11 cellular contexts compared by ENCODE assay signal in genomic region chr3:71112576-71112975, GRCh38.
A peak's percentile ranks its signal among the peaks of the same experiment; 100 is the strongest.
DNase-seq lines count a peak whose midpoint lies in the region; ATAC-seq, FAIRE-seq and TF ChIP-seq lines count a peak whose summit lies in the region.
"Had no signal": no experiment of that assay in that cellular context is flagged by ENCODE, and none has a peak within 500 bp of the region (broad histone marks: within the 10 kb centered on the region; RNA-seq: fewer than 3 reads in every experiment).

No MANE protein-coding gene starts in this region.

- BruUV-seq in HepG2 (replicated peaks; lab: Mats Ljungman, UMichigan) = no TSS peak

- ATAC-seq in HepG2 = no peak

- TF ChIP-seq CTCF in liver (IDR thresholded peaks at IDR 0.05; ENCODE audit: low read depth, low read length, missing input control) = no peak
- TF ChIP-seq CTCF in HepG2 (CRISPR knock-in tag; IDR thresholded peaks at IDR 0.05) = no peak
- no peak for TF ChIP-seq CTCF in chondrocyte (IDR thresholded peaks at IDR 0.05)
- TF ChIP-seq CTCF in vagina (IDR thresholded peaks at IDR 0.05) = no peak
- TF ChIP-seq CTCF in GM10266 (IDR thresholded peaks at IDR 0.05; ENCODE audit: control insufficient read depth, insufficient read depth, low read depth, missing control alignments) = no peak

- no peaks in the 10 kb centered on the region for H4K20me1 ChIP-seq in HepG2 (ENCODE audit: insufficient read depth, low read length)

- peaks cover 17% of the 10 kb centered on the region for H3K36me3 Mint-ChIP-seq in chondrocyte (ENCODE audit: low read depth)

- no peak overlapping the region for H3K4me3 ChIP-seq in liver (ENCODE audit: low read depth in 1 of 3, low read length in 3 of 3)
- no peak overlapping the region for H3K4me3 ChIP-seq in HepG2 (replicated peaks in 1 of 3; ENCODE audit: insufficient read depth in 1 of 3, low read depth in 2 of 3, low read length in 3 of 3)
- H3K4me3 ChIP-seq in muscle layer of colon (ENCODE audit: low read depth in 1 of 2, low read length in 2 of 2) = no peak overlapping the region
- H3K4me3 ChIP-seq in vagina = no peak overlapping the region

- CTCF ChIA-PET in HepG2 (lab: Yijun Ruan, JAX; ENCODE audit: low intra/inter-chr PET ratio, low total read pairs) = no interaction called here

- H3K27ac ChIP-seq in liver (ENCODE audit: low read depth in 1 of 2, low read length in 2 of 2) (peak overlapping the region; percentile 70 to 75), HepG2 (ENCODE audit: extremely low read length, insufficient read depth, low read length) (no peak overlapping the region), muscle layer of colon (ENCODE audit: low read depth, low read length) (peak overlapping the region; percentile 29), vagina (peak overlapping the region; percentile 10)

- H3K4me2 ChIP-seq in HepG2 (ENCODE audit: low read depth, low read length) = no peak overlapping the region

- H2AFZ ChIP-seq in HepG2 (ENCODE audit: low read length) = no peak overlapping the region

- H3K9me3 ChIP-seq in liver (ENCODE audit: control insufficient read depth in 4 of 4, low read length in 3 of 4) (no peaks in the 10 kb centered on the region), HepG2 (ENCODE audit: low read length) (no peaks in the 10 kb centered on the region), muscle layer of colon (ENCODE audit: low read length) (no peaks in the 10 kb centered on the region), vagina (no peaks in the 10 kb centered on the region)

- peak; percentile 17 to 33 for TF ChIP-seq RAD21 in liver (IDR thresholded peaks at IDR 0.05)
- no peak for TF ChIP-seq RAD21 in HepG2 (CRISPR knock-in tag; IDR thresholded peaks at IDR 0.05)

- no peaks in the 10 kb centered on the region for H3K27me3 ChIP-seq in liver (ENCODE audit: control insufficient read depth in 4 of 4, insufficient read depth in 4 of 4, low read length in 3 of 4)
- H3K27me3 ChIP-seq in HepG2 (ENCODE audit: control insufficient read depth in 1 of 2, insufficient read depth in 2 of 2, low read length in 2 of 2) = no peaks in the 10 kb centered on the region
- H3K27me3 ChIP-seq in muscle layer of colon (ENCODE audit: control insufficient read depth in 1 of 2, insufficient read depth in 2 of 2, low read length in 2 of 2) = no peaks in the 10 kb centered on the region
- no peaks in the 10 kb centered on the region for H3K27me3 ChIP-seq in vagina

- POLR2A ChIA-PET in HepG2 (lab: Yijun Ruan, JAX) = interaction anchor here (0.6 kb wide), 1 partner anchor 195 kb away, joined by 4 read pairs; no protein-coding TSS in a partner anchor

- peaks cover 84% of the 10 kb centered on the region for H3K4me1 Mint-ChIP-seq in chondrocyte (ENCODE audit: low read depth)

- no peak for TF ChIP-seq EP300 in HepG2 (IDR thresholded peaks at IDR 0.05; ENCODE audit: low read depth in 2 of 2, low read length in 2 of 2)
- TF ChIP-seq EP300 in HepG2 (CRISPR knock-in tag; IDR thresholded peaks at IDR 0.05; ENCODE audit: borderline replicate concordance) = no peak

- H3K36me3 ChIP-seq in liver (ENCODE audit: control insufficient read depth in 4 of 4, insufficient read depth in 3 of 4, low read depth in 1 of 4, low read length in 3 of 4) (peaks cover 0 to 9% (median 3%) of the 10 kb centered on the region in 4 donors), HepG2 (replicated peaks in 1 of 2; ENCODE audit: control insufficient read depth in 1 of 2, insufficient read depth in 2 of 2, low read length in 2 of 2) (peaks cover 12 to 26% of the 10 kb centered on the region in 2 experiments), muscle layer of colon (ENCODE audit: insufficient read depth, low read length) (peaks cover 10% of the 10 kb centered on the region), vagina (peaks cover 0 to 13% of the 10 kb centered on the region in 2 donors)

- H3K9ac ChIP-seq in liver (ENCODE audit: low read depth in 1 of 2, low read length in 2 of 2) = no peak overlapping the region
- no peak overlapping the region for H3K9ac ChIP-seq in HepG2 (ENCODE audit: insufficient read depth, low read depth, low read length)
- no peak overlapping the region for H3K9ac ChIP-seq in muscle layer of colon (ENCODE audit: low read length)

- TF ChIP-seq POLR2A in HepG2 (IDR thresholded peaks at IDR 0.05; ENCODE audit: insufficient read depth in 1 of 2, low read depth in 2 of 2, low read length in 2 of 2) (no peak), vagina (IDR thresholded peaks at IDR 0.05) (no peak), erythroblast (IDR thresholded peaks at IDR 0.05; ENCODE audit: low read length) (no peak)

- in situ Hi-C loops in HepG2 (cut with HindIII; ENCODE audit: extremely low pct_ligation_motif_present, low pct_unique_long_range_greater_than_20kb) = no loop called here

- WGBS in liver = 43% methylated on average over 6 of the region's 6 CpGs
- WGBS in HepG2 (ENCODE audit: low lambda C conversion rate) = 98% methylated on average over 6 of the region's 6 CpGs

- H3K4me3 Mint-ChIP-seq in chondrocyte (ENCODE audit: unreplicated experiment) = no peak overlapping the region
- H3K4me3 Mint-ChIP-seq: T-helper 1 cell treated with Interleukin-12 subunit alpha and Interleukin-12 subunit beta and Interleukin-4 antibody, amounts not matched to agents 30 μg/mL and 1 μg/mL, for 36 hours had no signal

- H3K27me3 Mint-ChIP-seq in chondrocyte (ENCODE audit: low read depth) = no peaks in the 10 kb centered on the region

- DNase-seq in HepG2 (ENCODE audit: low spot score) = no peak
- no peak for DNase-seq in chondrocyte (ENCODE audit: low spot score)
- no peak for DNase-seq in vagina (ENCODE audit: extremely low spot score in 2 of 2)
- no peak for DNase-seq in erythroblast (lab: John Stamatoyannopoulos, UW)
- no peak for DNase-seq in islet precursor cell
- DNase-seq in GM10266 (ENCODE audit: extremely low spot score) = no peak
- DNase-seq: anterior cingulate cortex, Kasumi-1 had no signal

- H3K9me3 Mint-ChIP-seq in chondrocyte (ENCODE audit: low read depth) = no peaks in the 10 kb centered on the region
- H3K9me3 Mint-ChIP-seq: T-helper 1 cell treated with Interleukin-12 subunit alpha and Interleukin-12 subunit beta and Interleukin-4 antibody, amounts not matched to agents 30 μg/mL and 1 μg/mL, for 36 hours had no signal

- H3K79me2 ChIP-seq in HepG2 (ENCODE audit: insufficient read depth, low read length) = no peaks in the 10 kb centered on the region

- peak overlapping the region; percentile 90 for H3K27ac Mint-ChIP-seq in chondrocyte (ENCODE audit: unreplicated experiment)
- H3K27ac Mint-ChIP-seq: T-helper 1 cell treated with Interleukin-12 subunit alpha and Interleukin-12 subunit beta and Interleukin-4 antibody, amounts not matched to agents 30 μg/mL and 1 μg/mL, for 36 hours had no signal

- FAIRE-seq in HepG2 (lab: Jason Lieb, UNC) = no peak

- intact Hi-C loops in HepG2 (cut with micrococcal nuclease; ENCODE audit: unreplicated experiment) = no loop called here
- intact Hi-C loops in vagina (cut with DNase I) = no loop called here

- peaks cover 10 to 23% (median 14%) of the 10 kb centered on the region in 4 donors for H3K4me1 ChIP-seq in liver (ENCODE audit: control insufficient read depth in 4 of 4, insufficient read depth in 4 of 4, low read length in 3 of 4)
- peaks cover 2% of the 10 kb centered on the region; the same call in 1 of the 2 replicates for H3K4me1 ChIP-seq in HepG2 (ENCODE audit: insufficient read depth, low read length)
- peaks cover 63% of the 10 kb centered on the region for H3K4me1 ChIP-seq in muscle layer of colon (ENCODE audit: insufficient read depth, low read length)
- peaks cover 18% of the 10 kb centered on the region for H3K4me1 ChIP-seq in vagina

TF ChIP-seq in liver, 16 proteins besides CTCF, POLR2A, EP300 and RAD21 (continues in another document):
- TF ChIP-seq RXRA (IDR thresholded peaks at IDR 0.05) = peak in 1 of 2 donors; percentile 34
- peak; percentile 42 for TF ChIP-seq MAX (IDR thresholded peaks at IDR 0.05)
- no peak for TF ChIP-seq TAF1 (conservative IDR thresholded peaks at IDR 0.05)
- no peak for TF ChIP-seq JUND (IDR thresholded peaks at IDR 0.05)
- peak; percentile 23 for TF ChIP-seq SP1 (IDR thresholded peaks at IDR 0.05)
- peak in 1 of 2 donors; percentile 28 for TF ChIP-seq EGR1 (IDR thresholded peaks at IDR 0.05; ENCODE audit: low read depth in 2 of 2)
- peak; percentile 55 for TF ChIP-seq YY1 (IDR thresholded peaks at IDR 0.05)
- no peak for TF ChIP-seq HNF4G (IDR thresholded peaks at IDR 0.05)

TF ChIP-seq in HepG2, 621 proteins besides CTCF, POLR2A, EP300 and RAD21:
- no peak for TF ChIP-seq TCF7L2 (IDR thresholded peaks at IDR 0.05; ENCODE audit: low read depth, low read length)
- TF ChIP-seq, protein P1, sequence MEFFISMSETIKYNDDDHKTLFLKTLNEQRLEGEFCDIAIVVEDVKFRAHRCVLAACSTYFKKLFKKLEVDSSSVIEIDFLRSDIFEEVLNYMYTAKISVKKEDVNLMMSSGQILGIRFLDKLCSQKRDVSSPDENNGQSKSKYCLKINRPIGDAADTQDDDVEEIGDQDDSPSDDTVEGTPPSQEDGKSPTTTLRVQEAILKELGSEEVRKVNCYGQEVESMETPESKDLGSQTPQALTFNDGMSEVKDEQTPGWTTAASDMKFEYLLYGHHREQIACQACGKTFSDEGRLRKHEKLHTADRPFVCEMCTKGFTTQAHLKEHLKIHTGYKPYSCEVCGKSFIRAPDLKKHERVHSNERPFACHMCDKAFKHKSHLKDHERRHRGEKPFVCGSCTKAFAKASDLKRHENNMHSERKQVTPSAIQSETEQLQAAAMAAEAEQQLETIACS (CRISPR knock-in tag; IDR thresholded peaks at IDR 0.05) = no peak
- no peak for TF ChIP-seq ZBTB39 (CRISPR knock-in tag; IDR thresholded peaks at IDR 0.05)
- no peak for TF ChIP-seq RARA (CRISPR knock-in tag; IDR thresholded peaks at IDR 0.05)
- no peak for TF ChIP-seq MBNL3 (CRISPR knock-in tag; conservative IDR thresholded peaks at IDR 0.05)
- TF ChIP-seq MTF1 (CRISPR knock-in tag; IDR thresholded peaks at IDR 0.05) = no peak
